In the genomic region with DNA sequence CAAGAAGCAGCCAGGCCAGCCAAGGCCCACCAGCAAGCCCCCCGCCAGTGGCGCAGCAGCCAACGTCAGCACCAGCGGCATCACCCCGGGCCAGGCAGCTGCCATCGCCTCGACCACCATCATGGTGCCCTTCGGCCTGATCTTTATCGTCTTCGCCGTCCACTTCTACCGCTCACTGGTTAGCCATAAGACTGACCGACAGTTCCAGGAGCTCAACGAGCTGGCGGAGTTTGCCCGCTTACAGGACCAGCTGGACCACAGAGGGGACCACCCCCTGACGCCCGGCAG, we compare ENCODE assay signal across 18 cellular contexts. TPM values are rescaled to one million over a fixed set of nuclear protein-coding genes. Genes with fewer than 3 reads are reported as not detected.
DNase-seq lines count a peak whose midpoint lies in the region; ATAC-seq, FAIRE-seq and TF ChIP-seq lines count a peak whose summit lies in the region.
"Had no signal": no experiment of that assay in that cellular context is flagged by ENCODE, and none has a peak within 500 bp of the region (broad histone marks: within the 10 kb centered on the region; RNA-seq: fewer than 3 reads in every experiment).

No MANE protein-coding gene starts in this region.

- no peak for ATAC-seq in Right ventricle myocardium inferior
- ATAC-seq in GM12878 = no peak
- no peak for ATAC-seq in HG03097 (IDR thresholded peaks at IDR 0.05; ENCODE audit: low FRiP score, unreplicated experiment)

- H3K79me1 ChIP-seq in neuronal stem cell (ENCODE audit: low read depth, low read length) = peaks cover 13% of the 10 kb centered on the region

- H2AFZ ChIP-seq in GM12878 (ENCODE audit: control insufficient read depth, low read depth, low read length) (no peak overlapping the region), neuronal stem cell (ENCODE audit: low read length) (no peak overlapping the region)

- peaks cover 20% of the 10 kb centered on the region for H3K4me1 Mint-ChIP-seq in T-helper 1 cell treated with Interleukin-12 subunit alpha and Interleukin-12 subunit beta and Interleukin-4 antibody, amounts not matched to agents 30 μg/mL and 1 μg/mL, for 36 hours (ENCODE audit: low read depth)

- no peak overlapping the region for H3K4me3 Mint-ChIP-seq in T-helper 1 cell treated with Interleukin-12 subunit alpha and Interleukin-12 subunit beta and Interleukin-4 antibody, amounts not matched to agents 30 μg/mL and 1 μg/mL, for 36 hours

- H3K9me3 ChIP-seq in cardiac muscle cell (ENCODE audit: low read depth) (no peaks in the 10 kb centered on the region), GM12878 (replicated peaks; ENCODE audit: control insufficient read depth, insufficient read depth, low read length) (no peaks in the 10 kb centered on the region), neuronal stem cell (replicated peaks in 1 of 2; ENCODE audit: control insufficient read depth in 2 of 2, insufficient read depth in 1 of 2, low read depth in 1 of 2, low read length in 2 of 2) (no peaks in the 10 kb centered on the region)

- no TSS peak for BruUV-seq in GM12878 (replicated peaks; lab: Mats Ljungman, UMichigan)

- peaks cover 25% of the 10 kb centered on the region for H3K79me2 ChIP-seq in GM12878 (ENCODE audit: control insufficient read depth, insufficient read depth, low read length)

- 96% methylated on average over 18 of the region's 18 CpGs for WGBS in GM12878 (ENCODE audit: insufficient coverage, insufficient replicate concordance, low lambda C conversion rate, missing lambda C conversion rate)
- no CpG with 5 or more reads among the region's 18 CpGs for WGBS in neuronal stem cell (ENCODE audit: extremely low coverage in 2 of 2, insufficient read length in 2 of 2, insufficient replicate concordance in 1 of 2), 2 donors

- no peak for TF ChIP-seq EP300 in GM12878 (IDR thresholded peaks at IDR 0.05; ENCODE audit: borderline replicate concordance in 1 of 2, control insufficient read depth in 1 of 2, low read depth in 2 of 2, low read length in 2 of 2)

- DNase-seq in T-helper 1 cell (no peak), cardiac muscle cell (ENCODE audit: low read depth in 1 of 2, low spot score in 1 of 2) (no peak), Right ventricle myocardium inferior (ENCODE audit: missing footprints) (no peak), GM12878 (ENCODE audit: low read depth, low spot score) (no peak), neuronal stem cell (ENCODE audit: low spot score) (no peak), germinal center (ENCODE audit: low spot score) (no peak)
- DNase-seq: DMS53; HCEC 1CT; NCI-H1048; NCI-H146; NCI-H2081 treated with DMSO at 0.1 percent for 48 hours; NCI-H226; NCI-H526; NK-92 treated with Interleukin-12 subunit alpha and Interleukin-12 subunit beta, amount 100 ng/mL, for 24 hours had no signal

- H3K4me1 ChIP-seq in cardiac muscle cell (ENCODE audit: low read depth) (peaks cover 3% of the 10 kb centered on the region), GM12878 (ENCODE audit: control insufficient read depth, insufficient read depth, low read length) (peaks cover 12% of the 10 kb centered on the region), neuronal stem cell (ENCODE audit: control insufficient read depth in 2 of 2, insufficient read depth in 1 of 2, low read depth in 1 of 2, low read length in 2 of 2) (no peaks in the 10 kb centered on the region)

- peak overlapping the region; percentile 85 for H3K23ac ChIP-seq in neuronal stem cell (ENCODE audit: low read depth, low read length, poor library complexity)

- RAD21 ChIA-PET in GM12878 (lab: Charles Lee; ENCODE audit: unreplicated experiment) = no interaction called here

- no peak for FAIRE-seq in GM12878 (lab: Jason Lieb, UNC)

- no peak overlapping the region for H4K8ac ChIP-seq in neuronal stem cell (ENCODE audit: low read depth, low read length)

- H3K36me3 ChIP-seq in cardiac muscle cell = no peaks in the 10 kb centered on the region
- H3K36me3 ChIP-seq in GM12878 (ENCODE audit: control insufficient read depth in 2 of 2, insufficient read depth in 2 of 2, low read length in 1 of 2) = peaks cover 8% of the 10 kb centered on the region in 2 experiments; a peak in 3 of 4 replicates
- peaks cover 8 to 17% of the 10 kb centered on the region in 2 donors for H3K36me3 ChIP-seq in neuronal stem cell (replicated peaks in 1 of 2; ENCODE audit: control insufficient read depth in 2 of 2, insufficient read depth in 2 of 2, low read length in 2 of 2)

- no peak overlapping the region for H2BK5ac ChIP-seq in neuronal stem cell (ENCODE audit: low read length)

- intact Hi-C loops in Right ventricle myocardium inferior (cut with DNase I) (no loop called here), GM12878 (cut with micrococcal nuclease; ENCODE audit: unreplicated experiment) (no loop called here)

- H3K4me3 ChIP-seq in cardiac muscle cell (no peak overlapping the region), GM12878 (no peak overlapping the region), neuronal stem cell (ENCODE audit: low read length in 2 of 2) (no peak overlapping the region)

- 0 out of 2 replicates have a peak, but pooled peaks have one; percentile 2 for TF ChIP-seq POLR2A in GM12878 (IDR thresholded peaks at IDR 0.05; ENCODE audit: low read depth, low read length)

- no peak overlapping the region for H2AK5ac ChIP-seq in neuronal stem cell (ENCODE audit: low read depth, low read length)

- H3K27me3 ChIP-seq in cardiac muscle cell (no peaks in the 10 kb centered on the region), GM12878 (replicated peaks in 1 of 2; ENCODE audit: control insufficient read depth in 2 of 2, insufficient read depth in 2 of 2, low read length in 1 of 2) (no peaks in the 10 kb centered on the region), neuronal stem cell (ENCODE audit: control insufficient read depth in 3 of 3, insufficient read depth in 3 of 3, low read depth in 1 of 3, low read length in 3 of 3) (no peaks in the 10 kb centered on the region)

- peak overlapping the region; percentile 28 for H3K18ac ChIP-seq in neuronal stem cell (ENCODE audit: low read length)

- CTCF ChIA-PET in GM12878 (lab: Yijun Ruan, JAX) = interaction anchor here (0.9 to 1.3 kb wide), 2 partner anchors 12 to 27 kb away, joined by 3 to 4 read pairs; no protein-coding TSS in a partner anchor

- in situ Hi-C loops in GM12878 (cut with MboI) = no loop called here

- no peaks in the 10 kb centered on the region for H4K20me1 ChIP-seq in GM12878 (ENCODE audit: control insufficient read depth, insufficient read depth)

- TF ChIP-seq RAD21 in GM12878 (IDR thresholded peaks at IDR 0.05; ENCODE audit: insufficient read depth, low read depth, low read length) = no peak

- no peak for TF ChIP-seq CTCF in cardiac muscle cell (IDR thresholded peaks at IDR 0.05; ENCODE audit: low read depth, low read length)
- TF ChIP-seq CTCF in GM12878 (IDR thresholded peaks at IDR 0.05 in 2 of 3, conservative IDR thresholded peaks at IDR 0.05 in 1 of 3; ENCODE audit: control insufficient read depth in 2 of 3, extremely low read depth in 1 of 3, insufficient read depth in 1 of 3, low read depth in 3 of 3, low read length in 3 of 3) = no peak

- no peak overlapping the region for H4K91ac ChIP-seq in neuronal stem cell (ENCODE audit: low read depth, low read length, poor library complexity)

- no peak overlapping the region for H3K14ac ChIP-seq in neuronal stem cell (ENCODE audit: low read length)

- H3K27ac Mint-ChIP-seq in T-helper 1 cell treated with Interleukin-12 subunit alpha and Interleukin-12 subunit beta and Interleukin-4 antibody, amounts not matched to agents 30 μg/mL and 1 μg/mL, for 36 hours = peak overlapping the region; percentile 36

- H3K27ac ChIP-seq in cardiac muscle cell (peak overlapping the region; percentile 68), GM12878 (ENCODE audit: control insufficient read depth, insufficient read depth) (no peak overlapping the region), neuronal stem cell (replicated peaks; ENCODE audit: low read length) (no peak overlapping the region)
- H3K27ac ChIP-seq: 22Rv1, C4-2B had no signal

- H3K4me2 ChIP-seq in GM12878 (ENCODE audit: control insufficient read depth, insufficient read depth) = no peak overlapping the region
- H3K4me2 ChIP-seq in neuronal stem cell (ENCODE audit: insufficient read depth, low read length, poor library complexity, severe bottlenecking) = no peak overlapping the region

- H3K9ac ChIP-seq in GM12878 (ENCODE audit: control insufficient read depth, insufficient read depth, low read length) = no peak overlapping the region
- peak overlapping the region; percentile 70 for H3K9ac ChIP-seq in neuronal stem cell (ENCODE audit: low read depth, low read length, poor library complexity)

- H2BK15ac ChIP-seq in neuronal stem cell (ENCODE audit: low read length) = peak overlapping the region; percentile 26

- no peak overlapping the region for H2BK12ac ChIP-seq in neuronal stem cell (ENCODE audit: low read length)

- H2BK120ac ChIP-seq in neuronal stem cell (ENCODE audit: low read depth, low read length) = no peak overlapping the region

- no peaks in the 10 kb centered on the region for H3K27me3 Mint-ChIP-seq in T-helper 1 cell treated with Interleukin-12 subunit alpha and Interleukin-12 subunit beta and Interleukin-4 antibody, amounts not matched to agents 30 μg/mL and 1 μg/mL, for 36 hours (ENCODE audit: low read depth)

- H3K36me3 Mint-ChIP-seq in T-helper 1 cell treated with Interleukin-12 subunit alpha and Interleukin-12 subunit beta and Interleukin-4 antibody, amounts not matched to agents 30 μg/mL and 1 μg/mL, for 36 hours (ENCODE audit: low read depth) = peaks cover 19% of the 10 kb centered on the region

- SMC1A ChIA-PET in GM12878 (lab: Charles Lee; ENCODE audit: uncharacterized antibody, unreplicated experiment) = no interaction called here

- H3K9me3 Mint-ChIP-seq in T-helper 1 cell treated with Interleukin-12 subunit alpha and Interleukin-12 subunit beta and Interleukin-4 antibody, amounts not matched to agents 30 μg/mL and 1 μg/mL, for 36 hours = no peaks in the 10 kb centered on the region

- peak overlapping the region; percentile 37 for H3K4ac ChIP-seq in neuronal stem cell (ENCODE audit: low read length)

- POLR2A ChIA-PET in GM12878 (lab: Charles Lee) = interaction anchor here (1.4 kb wide), 1 partner anchor 14 kb away, joined by 4 read pairs; no protein-coding TSS in a partner anchor

RNA-seq across cellular contexts. Expression of a gene that starts 15.0 kb away (rescaled TPM):
- 36.7 and 41.5 TPM in 2 replicates for total RNA-seq in cardiac muscle cell
- 63.4 and 72.2 TPM in 2 replicates for polyA plus RNA-seq in cardiac muscle cell
- 11.5 TPM for total RNA-seq in Right ventricle myocardium inferior
- 13.1 and 15.8 TPM in 2 replicates for total RNA-seq in GM12878 (2013; cell fraction: nucleolus; rRNA removed)
- total RNA-seq in GM12878 (2014; rRNA removed) = 9.7 and 16.4 TPM in 2 replicates
- total RNA-seq in GM12878 (2014; rRNA removed; fragmentation: Illumina TruSeq; extraction: Trizol) = 7.1 and 8.2 TPM in 2 replicates
- 31.0 and 32.2 TPM in 2 replicates for total RNA-seq in GM12878 (2021)
- 6.5 TPM for polyA plus RNA-seq in GM12878 (2011; ENCODE audit: low read depth)
- 4.8 and 15.3 TPM in 2 replicates for polyA plus RNA-seq in GM12878 (2011; rRNA removed)
- 28.4 and 36.0 TPM in 2 replicates for polyA plus RNA-seq in GM12878 (2011; cell fraction: cytosol; rRNA removed)
- 20.8 and 24.1 TPM in 2 replicates for polyA plus RNA-seq in GM12878 (2011; cell fraction: nucleus; rRNA removed)
- 21.7 and 23.1 TPM in 2 replicates for polyA plus RNA-seq in GM12878 (2012)
- 2.6 and 6.5 TPM in 2 replicates for polyA plus RNA-seq in GM12878 (2014; fragmentation: Illumina TruSeq; extraction: Trizol)
- polyA plus RNA-seq in GM12878 (2014; fragmentation: Nextera tagmentation; extraction: Ambion mirVana) = 1 to 10 TPM; 5.5 to 6.1 TPM
- 33.1 and 39.2 TPM in 2 replicates for polyA plus RNA-seq in GM12878 (2014; rRNA removed)
- polyA plus RNA-seq in GM12878 (2016; fragmentation: Nextera tagmentation; extraction: Ambion mirVana) = 10 to 100 TPM in 1 of 2 experiments, 1 to 10 TPM in 1; 7.7 to 25.1 TPM
- polyA minus RNA-seq in GM12878 (2011; rRNA and poly(A)+ RNA removed) = 21.7 and 34.6 TPM in 2 replicates
- polyA minus RNA-seq in GM12878 (2011; cell fraction: cytosol; rRNA and poly(A)+ RNA removed) = 25.1 and 28.5 TPM in 2 replicates
- 7.7 and 21.1 TPM in 2 replicates for polyA minus RNA-seq in GM12878 (2011; cell fraction: nucleus; rRNA and poly(A)+ RNA removed)
- polyA plus RNA-seq in neuronal stem cell (2013, experiment 1 of 2) = 15.7 TPM
- 15.4 TPM for polyA plus RNA-seq in neuronal stem cell (2013, experiment 2 of 2)

RNA-seq across cellular contexts. Expression of a gene that starts 28.2 kb away (rescaled TPM):
- 1.1 and 2.0 TPM in 2 replicates for total RNA-seq in cardiac muscle cell
- polyA plus RNA-seq in cardiac muscle cell = 1.6 and 2.8 TPM in 2 replicates
- total RNA-seq in Right ventricle myocardium inferior = 0.11 TPM
- total RNA-seq in GM12878 (2013; cell fraction: nucleolus; rRNA removed) = not detected in 2 replicates
- total RNA-seq in GM12878 (2014; rRNA removed) = 0.11 and 0.17 TPM in 2 replicates
- 0.13 and 0.28 TPM in 2 replicates for total RNA-seq in GM12878 (2014; rRNA removed; fragmentation: Illumina TruSeq; extraction: Trizol)
- total RNA-seq in GM12878 (2021) = 0.15 and 0.19 TPM in 2 replicates
- 0.21 TPM for polyA plus RNA-seq in GM12878 (2011; ENCODE audit: low read depth)
- polyA plus RNA-seq in GM12878 (2011; rRNA removed) = 0.34 and 0.37 TPM in 2 replicates
- 0.16 and 0.18 TPM in 2 replicates for polyA plus RNA-seq in GM12878 (2011; cell fraction: cytosol; rRNA removed)
- polyA plus RNA-seq in GM12878 (2011; cell fraction: nucleus; rRNA removed) = 0.07 and 0.10 TPM in 2 replicates
- polyA plus RNA-seq in GM12878 (2012) = 0.27 and 0.34 TPM in 2 replicates
- polyA plus RNA-seq in GM12878 (2014; fragmentation: Illumina TruSeq; extraction: Trizol) = 0.11 and 0.18 TPM in 2 replicates
- under 1 TPM; 0.24 to 0.31 TPM for polyA plus RNA-seq in GM12878 (2014; fragmentation: Nextera tagmentation; extraction: Ambion mirVana)
- polyA plus RNA-seq in GM12878 (2014; rRNA removed) = 0.08 and 0.11 TPM in 2 replicates
- under 1 TPM; 0.14 to 0.16 TPM for polyA plus RNA-seq in GM12878 (2016; fragmentation: Nextera tagmentation; extraction: Ambion mirVana)
- not detected in 2 replicates for polyA minus RNA-seq in GM12878 (2011; rRNA and poly(A)+ RNA removed)
- not detected in 2 replicates for polyA minus RNA-seq in GM12878 (2011; cell fraction: cytosol; rRNA and poly(A)+ RNA removed)
- polyA minus RNA-seq in GM12878 (2011; cell fraction: nucleus; rRNA and poly(A)+ RNA removed) = not detected in 2 replicates
- polyA plus RNA-seq in neuronal stem cell (2013, experiment 1 of 2) = 1.1 TPM
- polyA plus RNA-seq in neuronal stem cell (2013, experiment 2 of 2) = 0.91 TPM
